Comparison of ENCODE assay signal across 9 cellular contexts in genomic region chr21:44611551-44611950, GRCh38. TPM values are rescaled to one million over a fixed set of nuclear protein-coding genes. Genes with fewer than 3 reads are reported as not detected.
"Had no signal": no experiment of that assay in that cellular context is flagged by ENCODE, and none has a peak within 500 bp of the region (broad histone marks: within the 10 kb centered on the region; RNA-seq: fewer than 3 reads in every experiment).

No MANE protein-coding gene starts in this region.

- H3K27ac Mint-ChIP-seq: GM23338 had no signal

- H3K36me3 ChIP-seq: HAP-1 had no signal

- H3K9me3 ChIP-seq: HAP-1 had no signal

- FAIRE-seq: H1, HTR-8/SVneo had no signal

- H3K4me3 Mint-ChIP-seq: GM23338 had no signal

- H3K4me3 ChIP-seq: GM23338, HAP-1 had no signal

- H2AFZ ChIP-seq: GM23338 had no signal

- DNase-seq: H7, IMR-90, KBM-7 had no signal

- H3K4me2 ChIP-seq: GM23338 had no signal

- H3K4me1 ChIP-seq: HAP-1 had no signal

- ATAC-seq: GM23338, HCT116 had no signal

RNA-seq across cellular contexts. Expression of gene KRTAP10-8, which starts 0.3 kb away (rescaled TPM):
- total RNA-seq: GM23338, H1, H7, HT-29, IMR-90 had no signal
- polyA plus RNA-seq: GM23338, H1, IMR-90 had no signal

RNA-seq across cellular contexts. Expression of gene KRTAP10-7, which starts 11.2 kb away (rescaled TPM):
- total RNA-seq: GM23338, H1, H7, HT-29, IMR-90 had no signal
- polyA plus RNA-seq: GM23338, H1, IMR-90 had no signal

RNA-seq across cellular contexts. Expression of gene KRTAP10-9, which starts 15.3 kb away (rescaled TPM):
- total RNA-seq: GM23338, H1, H7, HT-29, IMR-90 had no signal
- polyA plus RNA-seq: GM23338, H1, IMR-90 had no signal

RNA-seq across cellular contexts. Expression of gene KRTAP10-6, which starts 19.2 kb away (rescaled TPM):
- total RNA-seq: GM23338, H1, H7, HT-29, IMR-90 had no signal
- polyA plus RNA-seq: GM23338, IMR-90 had no signal

RNA-seq across cellular contexts. Expression of gene KRTAP10-10, which starts 25.6 kb away (rescaled TPM):
- total RNA-seq: GM23338, H1, H7, HT-29, IMR-90 had no signal
- polyA plus RNA-seq: GM23338, H1, IMR-90 had no signal
